ENCODE assay signal across 8 cellular contexts in genomic region chr12:121580959-121581680, GRCh38. TPM values are rescaled to one million over a fixed set of nuclear protein-coding genes. Genes with fewer than 3 reads are reported as not detected.
DNase-seq lines count a peak whose midpoint lies in the region; ATAC-seq, FAIRE-seq and TF ChIP-seq lines count a peak whose summit lies in the region.

Gene KDM2B, minus strand, starts transcription at chr12:121581023. Its CDS starts 112 bp downstream, at chr12:121580911.

- FAIRE-seq in bronchial epithelial cell (lab: Jason Lieb, UNC) = no peak

- H3K4me3 ChIP-seq in SJSA1 (peak within 1 kb of the TSS; percentile 49), bronchial epithelial cell (ENCODE audit: low read depth, low read length) (peak within 1 kb of the TSS; percentile 53), iPS-18c (ENCODE audit: insufficient read depth, low read depth, low read length) (peak within 1 kb of the TSS; percentile 87)

- peaks cover 57% of the 10 kb centered on the region for H3K4me1 ChIP-seq in SJSA1 (replicated peaks)

- DNase-seq in activated gamma-delta T cell treated with Interleukin-2 at 50 U/mL for 16 hours (peak; percentile 21), activated gamma-delta T cell (lab: John Stamatoyannopoulos, UW) (no peak), SJSA1 (ENCODE audit: low read depth in 1 of 2, low spot score in 2 of 2) (peak in 1 of 2 experiments; percentile 14), bronchial epithelial cell (ENCODE audit: low read depth) (no peak), sciatic nerve (ENCODE audit: low spot score) (no peak), NCI-H2107 (lab: John Stamatoyannopoulos, UW) (no peak), NCI-H1105 treated with DMSO at 0.1 percent for 48 hours (lab: John Stamatoyannopoulos, UW) (no peak)

- H3K27me3 ChIP-seq in SJSA1 (replicated peaks) (no peaks in the 10 kb centered on the region), bronchial epithelial cell (ENCODE audit: control insufficient read depth, insufficient read depth, low read length) (no peaks in the 10 kb centered on the region)

- intact Hi-C loops in sciatic nerve (cut with DNase I) = no loop called here

- H3K9me3 ChIP-seq in SJSA1 (replicated peaks) (no peaks in the 10 kb centered on the region), iPS-18c (ENCODE audit: control insufficient read depth, insufficient read depth, low read length) (no peaks in the 10 kb centered on the region)

- ATAC-seq in sciatic nerve = peak; percentile 60

- H3K27ac ChIP-seq in SJSA1 = peak within 1 kb of the TSS; percentile 84

- no peak for TF ChIP-seq CTCF in bronchial epithelial cell (IDR thresholded peaks at IDR 0.05; ENCODE audit: insufficient read depth, low read length, severe bottlenecking)

- H3K36me3 ChIP-seq in SJSA1 (peaks cover 4% of the 10 kb centered on the region), bronchial epithelial cell (ENCODE audit: control insufficient read depth, insufficient read depth, low read length) (no peaks in the 10 kb centered on the region)

RNA-seq across cellular contexts. Expression of gene KDM2B, which starts in this region (rescaled TPM):
- total RNA-seq in SJSA1 (2014; rRNA removed; shearing (Covaris generic)) = 15.2 and 22.0 TPM in 2 replicates
- total RNA-seq in bronchial epithelial cell = 14.2 and 18.7 TPM in 2 replicates
- total RNA-seq in sciatic nerve = 22.9 TPM
